8 cellular contexts compared by ENCODE assay signal in genomic region chr1:149792912-149793521, GRCh38. TPM values are rescaled to one million over a fixed set of nuclear protein-coding genes. Genes with fewer than 3 reads are reported as not detected.
DNase-seq lines count a peak whose midpoint lies in the region; ATAC-seq and TF ChIP-seq lines count a peak whose summit lies in the region.
"Not testable (repeated sequence)": the region's sequence is repeated elsewhere in the genome, so short reads cannot be mapped to it uniquely, and the experiment has no call there.

No MANE protein-coding gene starts in this region.

- peak; percentile 90 for DNase-seq in D341Med (ENCODE audit: low spot score)
- DNase-seq in activated T-cell treated with anti-CD3 and anti-CD28 coated beads, Interleukin-2, amount 50 U/mL, for 24 hours: peak; percentile 89
- DNase-seq in esophagus squamous epithelium (lab: John Stamatoyannopoulos, UW): not testable (repeated sequence)
- DNase-seq in myocyte (ENCODE audit: low read depth): peak; percentile 53
- peak; percentile 48 to 72 for DNase-seq in stimulated activated CD8-positive, alpha-beta memory T cell treated with anti-CD3 and anti-CD28 coated beads, Interleukin-4, amount 100 ng/mL, for 1 hour (ENCODE audit: low read depth in 2 of 2, low spot score in 1 of 2)

- not testable (repeated sequence) for H3K27ac ChIP-seq in HUES6 (ENCODE audit: low read depth, low read length)
- peak overlapping the region; percentile 46; the same call in 1 of the 2 replicates for H3K27ac ChIP-seq in OCI-LY3 (ENCODE audit: low read length)
- H3K27ac ChIP-seq in esophagus squamous epithelium: peak overlapping the region; percentile 85 to 90 (median 87)

- H3K4me3 Mint-ChIP-seq in activated T-cell treated with anti-CD3 and anti-CD28 coated beads, Interleukin-2, amount 50 U/mL, for 24 hours: peak overlapping the region; percentile 68

- not testable (repeated sequence) for H3K9me3 ChIP-seq in HUES6 (ENCODE audit: control insufficient read depth, insufficient read depth, low read depth, low read length); OCI-LY3 (ENCODE audit: insufficient read depth, low read length); esophagus squamous epithelium

- H3K27me3 ChIP-seq in HUES6 (ENCODE audit: control insufficient read depth, insufficient read depth, low read length); OCI-LY3 (ENCODE audit: low read depth, low read length); esophagus squamous epithelium: not testable (repeated sequence)

- H3K4me1 ChIP-seq in HUES6 (ENCODE audit: control insufficient read depth, insufficient read depth, low read length); OCI-LY3 (ENCODE audit: low read length); esophagus squamous epithelium: not testable (repeated sequence)

- intact Hi-C loops in esophagus squamous epithelium (cut with DNase I): not testable (repeated sequence)

- not testable (repeated sequence) for TF ChIP-seq POLR2A in esophagus squamous epithelium (IDR thresholded peaks at IDR 0.05)

- not testable (repeated sequence) for H3K4me1 Mint-ChIP-seq in activated T-cell treated with anti-CD3 and anti-CD28 coated beads, Interleukin-2, amount 50 U/mL, for 24 hours (ENCODE audit: low read depth)

- H3K9ac ChIP-seq in HUES6 (ENCODE audit: low read length) (peak overlapping the region; percentile 78), OCI-LY3 (ENCODE audit: low read length) (peak overlapping the region; percentile 66; the same call in 1 of the 2 replicates)

- H3K36me3 ChIP-seq in HUES6 (ENCODE audit: control insufficient read depth, insufficient read depth, low read length); OCI-LY3 (replicated peaks; ENCODE audit: low read depth, low read length); esophagus squamous epithelium: not testable (repeated sequence)

- TF ChIP-seq CTCF in OCI-LY3 (IDR thresholded peaks at IDR 0.05; ENCODE audit: low read depth, low read length) (peak; percentile 29; the same call in 1 of the 2 replicates), esophagus squamous epithelium (IDR thresholded peaks at IDR 0.05) (peak; percentile 48 to 95 (median 85))

- H3K4me2 ChIP-seq in OCI-LY3 (ENCODE audit: low read length): peak overlapping the region; percentile 63

- H3K27ac Mint-ChIP-seq in activated T-cell treated with anti-CD3 and anti-CD28 coated beads, Interleukin-2, amount 50 U/mL, for 24 hours: not testable (repeated sequence)

- not testable (repeated sequence) for H4K20me1 ChIP-seq in OCI-LY3 (ENCODE audit: insufficient read depth, low read length)

- H3K79me2 ChIP-seq in OCI-LY3 (ENCODE audit: low read length): not testable (repeated sequence)

- H3K4me3 ChIP-seq in HUES6 (ENCODE audit: low read depth, low read length) (peak overlapping the region; percentile 69), OCI-LY3 (ENCODE audit: low read length) (peak overlapping the region; percentile 79), esophagus squamous epithelium (peak overlapping the region; percentile 46 to 64 (median 58))

- not testable (repeated sequence) for H3K9me3 Mint-ChIP-seq in activated T-cell treated with anti-CD3 and anti-CD28 coated beads, Interleukin-2, amount 50 U/mL, for 24 hours

- H2AFZ ChIP-seq in OCI-LY3 (ENCODE audit: low read depth, low read length): peak overlapping the region; percentile 89; the same call in 1 of the 2 replicates

- not testable (repeated sequence) for H3K27me3 Mint-ChIP-seq in activated T-cell treated with anti-CD3 and anti-CD28 coated beads, Interleukin-2, amount 50 U/mL, for 24 hours

- WGBS in esophagus squamous epithelium, 2 donors: 40% methylated on average over 1 of the region's 52 CpGs; no CpG with 5 or more reads in 1 of the 2 donors

- H3K36me3 Mint-ChIP-seq in activated T-cell treated with anti-CD3 and anti-CD28 coated beads, Interleukin-2, amount 50 U/mL, for 24 hours (ENCODE audit: low read depth): not testable (repeated sequence)

- ATAC-seq in GM21526 (IDR thresholded peaks at IDR 0.05; ENCODE audit: low FRiP score, unreplicated experiment): peak; percentile 75

RNA-seq across cellular contexts. Expression of gene FCGR1A, which starts 10.5 kb away (rescaled TPM):
- total RNA-seq in esophagus squamous epithelium (1 to 10 TPM in 1 of 4 donors, under 1 TPM in 2, not detected in 1; 0.22 to 3.7 (median 0.76) TPM), myocyte (not detected in 2 replicates)
- polyA plus RNA-seq in myocyte (2012): 0.09 TPM
